Comparison of ENCODE assay signal across 26 cellular contexts in the genomic region with DNA sequence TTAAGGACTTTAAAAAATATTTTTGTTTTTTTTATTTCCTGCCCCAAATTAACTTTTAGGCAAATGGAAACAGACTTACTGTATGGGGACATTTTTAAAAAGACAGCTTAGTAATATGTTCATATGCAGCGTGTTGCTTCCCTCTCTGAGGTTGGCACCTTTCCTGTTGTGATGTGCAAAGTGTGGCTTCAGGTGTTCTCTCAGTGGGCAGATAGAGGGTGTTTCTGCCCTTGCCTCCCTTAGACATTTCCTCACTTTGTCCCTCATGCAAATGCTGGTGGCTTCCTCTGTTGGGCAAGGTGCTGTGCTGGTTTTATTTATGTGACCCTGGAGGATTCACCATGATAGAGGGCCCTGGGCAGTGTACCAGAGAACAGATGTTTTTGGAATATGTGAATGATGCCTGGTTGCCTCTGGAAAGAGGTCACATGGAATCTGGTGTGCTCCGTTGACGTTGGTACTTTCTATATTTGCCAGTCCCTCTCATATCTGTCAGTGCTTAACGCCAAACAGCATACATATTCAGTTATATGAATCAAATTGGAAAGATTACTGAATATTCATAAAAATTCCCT.
DNase-seq lines count a peak whose midpoint lies in the region; ATAC-seq and TF ChIP-seq lines count a peak whose summit lies in the region.
"Had no signal": no experiment of that assay in that cellular context is flagged by ENCODE, and none has a peak within 500 bp of the region (broad histone marks: within the 10 kb centered on the region; RNA-seq: fewer than 3 reads in every experiment).

No MANE protein-coding gene starts in this region.

- H3K9ac ChIP-seq in MM.1S (ENCODE audit: low read length): no peak overlapping the region
- H3K9ac ChIP-seq: KMS-11 had no signal

- H3K27me3 ChIP-seq in MM.1S (replicated peaks; ENCODE audit: insufficient read depth, low read length) (no peaks in the 10 kb centered on the region), left ventricle myocardium inferior (ENCODE audit: low read depth) (no peaks in the 10 kb centered on the region)

- H3K4me3 Mint-ChIP-seq in T-cell: no peak overlapping the region
- H3K4me3 Mint-ChIP-seq: nephron progenitor cell; stimulated activated naive B cell treated with anti-CD40 and anti-IgM and Interleukin-4, amounts not matched to agents 10 μg/mL and 1 μg/mL and 100 μg/mL, for 72 hours; T-helper 17 cell had no signal

- no peaks in the 10 kb centered on the region for H3K4me1 Mint-ChIP-seq in T-cell
- H3K4me1 Mint-ChIP-seq: T-helper 17 cell had no signal

- no peak overlapping the region for H3K27ac Mint-ChIP-seq in T-cell
- H3K27ac Mint-ChIP-seq: nephron progenitor cell; stimulated activated naive B cell treated with anti-CD40 and anti-IgM and Interleukin-4, amounts not matched to agents 10 μg/mL and 1 μg/mL and 100 μg/mL, for 72 hours had no signal

- CTCF ChIA-PET in T-cell (lab: Charles Lee): no interaction called here

- no peak overlapping the region for H3K4me2 ChIP-seq in MM.1S (ENCODE audit: low read depth, low read length)
- H3K4me2 ChIP-seq: KMS-11 had no signal

- intact Hi-C loops in left ventricle myocardium inferior (cut with micrococcal nuclease): no loop called here

- H3K36me3 ChIP-seq in MM.1S (replicated peaks; ENCODE audit: insufficient read depth, low read length): no peaks in the 10 kb centered on the region
- H3K36me3 ChIP-seq in left ventricle myocardium inferior: peaks cover 12% of the 10 kb centered on the region

- H3K27ac ChIP-seq in MM.1S (ENCODE audit: low read length) (no peak overlapping the region), left ventricle myocardium inferior (replicated peaks) (peak overlapping the region; percentile 58), substantia nigra (ENCODE audit: low read depth, low read length, poor library complexity, severe bottlenecking) (no peak overlapping the region)
- H3K27ac ChIP-seq: 22Rv1, coronary artery, epithelial cell of prostate, KMS-11 had no signal

- no peak for TF ChIP-seq CTCF in MM.1S (IDR thresholded peaks at IDR 0.05; ENCODE audit: low read length)
- TF ChIP-seq CTCF in left ventricle myocardium inferior (IDR thresholded peaks at IDR 0.05; ENCODE audit: borderline replicate concordance): no peak

- H3K79me2 ChIP-seq in MM.1S (ENCODE audit: low read length): no peaks in the 10 kb centered on the region

- H3K4me3 ChIP-seq in MM.1S (ENCODE audit: low read length) (no peak overlapping the region), left ventricle myocardium inferior (no peak overlapping the region)
- H3K4me3 ChIP-seq: coronary artery had no signal

- no peaks in the 10 kb centered on the region for H3K9me3 Mint-ChIP-seq in T-cell
- H3K9me3 Mint-ChIP-seq: nephron progenitor cell had no signal

- H3K4me1 ChIP-seq in MM.1S (ENCODE audit: low read length): no peaks in the 10 kb centered on the region
- peaks cover 15% of the 10 kb centered on the region for H3K4me1 ChIP-seq in left ventricle myocardium inferior

- ATAC-seq in GM19324 (IDR thresholded peaks at IDR 0.05; ENCODE audit: low FRiP score, unreplicated experiment): peak; percentile 71
- no peak for ATAC-seq in T-cell (replicated peaks in 1 of 4)
- ATAC-seq: activated CD4-positive, CD25-positive, alpha-beta regulatory T cell treated with anti-CD3 and anti-CD28 coated beads, Interleukin-2, amount 50 U/mL, for 24 hours; HCT116; stimulated activated naive B cell treated with anti-CD40 and anti-IgM and Interleukin-4, amounts not matched to agents 10 μg/mL and 1 μg/mL and 100 μg/mL, for 72 hours; T-helper 17 cell had no signal

- H2AFZ ChIP-seq in MM.1S (ENCODE audit: low read length): no peak overlapping the region

- no peaks in the 10 kb centered on the region for H3F3A ChIP-seq in MM.1S (ENCODE audit: insufficient read depth, low read length)

- no peaks in the 10 kb centered on the region for H4K20me1 ChIP-seq in MM.1S (ENCODE audit: insufficient read depth, low read length)

- H3K9me3 ChIP-seq in MM.1S (replicated peaks; ENCODE audit: insufficient read depth, low read length) (no peaks in the 10 kb centered on the region), left ventricle myocardium inferior (replicated peaks) (no peaks in the 10 kb centered on the region)

- H3K27me3 Mint-ChIP-seq in T-cell: no peaks in the 10 kb centered on the region
- H3K27me3 Mint-ChIP-seq: stimulated activated naive B cell treated with anti-CD40 and anti-IgM and Interleukin-4, amounts not matched to agents 10 μg/mL and 1 μg/mL and 100 μg/mL, for 72 hours; T-helper 17 cell had no signal

- DNase-seq in DMS 273 (lab: John Stamatoyannopoulos, UW; ENCODE audit: unreplicated experiment) (peak; percentile 6), DMS 273 treated with DMSO at 0.1 percent for 48 hours (lab: John Stamatoyannopoulos, UW) (no peak), MM.1S (peak; percentile 9), left ventricle myocardium inferior (no peak), T-cell (no peak), SHP77 treated with DMSO at 0.1 percent for 48 hours (lab: John Stamatoyannopoulos, UW) (no peak), substantia nigra (lab: John Stamatoyannopoulos, UW) (no peak)
- DNase-seq: activated CD4-positive, alpha-beta T cell treated with anti-CD3 and anti-CD28 coated beads, Interleukin-2, amount 50 U/mL, for 48 hours; activated naive CD4-positive, alpha-beta T cell treated with Interleukin-2 at 50 U/mL for 16 hours; C1 segment of cervical spinal cord; COR-L47; effector CD8-positive, alpha-beta T cell; mesenchymal stem cell; NCI-H1417 treated with DMSO at 0.1 percent for 48 hours; NCI-H2029 treated with DMSO at 0.1 percent for 48 hours; NCI-H345; nephron progenitor cell; stimulated activated naive B cell treated with anti-CD40 and anti-IgM and Interleukin-4, amounts not matched to agents 10 μg/mL and 1 μg/mL and 100 μg/mL, for 72 hours; T-helper 17 cell had no signal

- POLR2A ChIA-PET in T-cell (lab: Charles Lee): no interaction called here

- no peaks in the 10 kb centered on the region for H3K9me2 ChIP-seq in MM.1S (replicated peaks; ENCODE audit: insufficient read depth, low read length)

- peaks cover 73% of the 10 kb centered on the region for H3K36me3 Mint-ChIP-seq in T-cell

Comparison
In these comparisons a context has a peak if more than half of its experiments do, and no peak if none do; other contexts are left out.
1. DNase-seq: peak in DMS 273 (single experiment) and MM.1S (single experiment); none in DMS 273 treated with DMSO at 0.1 percent for 48 hours (single experiment), left ventricle myocardium inferior (single experiment), T-cell (0 of 34), SHP77 treated with DMSO at 0.1 percent for 48 hours (single experiment) and substantia nigra (0 of 49).